Comparison of ENCODE assay signal across 8 cellular contexts in genomic region chr11:67401495-67402191, GRCh38. TPM values are rescaled to one million over a fixed set of nuclear protein-coding genes. Genes with fewer than 3 reads are reported as not detected.
A peak's percentile ranks its signal among the peaks of the same experiment; 100 is the strongest.
DNase-seq lines count a peak whose midpoint lies in the region; ATAC-seq and TF ChIP-seq lines count a peak whose summit lies in the region.

TSS of gene PPP1CA (minus strand) at chr11:67401858. CDS start at chr11:67401782, 76 bp downstream.

- no peaks in the 10 kb centered on the region for H3K9me3 ChIP-seq in Peyer's patch
- H3K9me3 ChIP-seq in muscle layer of duodenum (ENCODE audit: control insufficient read depth in 1 of 2, low read length in 2 of 2): no peaks in the 10 kb centered on the region

- peak; percentile 15 to 76 (median 45) for TF ChIP-seq CTCF in Peyer's patch (IDR thresholded peaks at IDR 0.05)

- H3K9me3 Mint-ChIP-seq in activated T-cell treated with anti-CD3 and anti-CD28 coated beads, Interleukin-2, amount 50 U/mL, for 4 hours: no peaks in the 10 kb centered on the region

- H3K4me1 ChIP-seq in Peyer's patch (peaks cover 0 to 48% (median 40%) of the 10 kb centered on the region in 4 donors), muscle layer of duodenum (ENCODE audit: control insufficient read depth in 1 of 2, insufficient read depth in 2 of 2, low read length in 2 of 2) (peaks cover 5 to 39% of the 10 kb centered on the region in 2 donors)

- H3K36me3 ChIP-seq in Peyer's patch: peaks cover 0 to 33% (median 0%) of the 10 kb centered on the region in 3 donors
- peaks cover 14 to 25% of the 10 kb centered on the region in 2 donors for H3K36me3 ChIP-seq in muscle layer of duodenum (ENCODE audit: control insufficient read depth in 1 of 2, insufficient read depth in 2 of 2, low read length in 2 of 2)

- H3K36me3 Mint-ChIP-seq in activated T-cell treated with anti-CD3 and anti-CD28 coated beads, Interleukin-2, amount 50 U/mL, for 4 hours (ENCODE audit: insufficient read depth): peaks cover 5% of the 10 kb centered on the region

- H3K27ac ChIP-seq in Peyer's patch: peak within 1 kb of the TSS; percentile 91 to 98 (median 95)
- peak within 1 kb of the TSS; percentile 85 for H3K27ac ChIP-seq in muscle layer of duodenum (ENCODE audit: low read length)

- ATAC-seq in GM21576 (IDR thresholded peaks at IDR 0.05; ENCODE audit: unreplicated experiment): peak; percentile 48
- peak; percentile 75 to 77 for ATAC-seq in activated T-cell treated with anti-CD3 and anti-CD28 coated beads, Interleukin-2, amount 50 U/mL, for 4 hours
- peak; percentile 89 for ATAC-seq in esophagus mucosa

- H3K4me3 ChIP-seq in Peyer's patch: peak within 1 kb of the TSS; percentile 81 to 97 (median 88)
- H3K4me3 ChIP-seq in muscle layer of duodenum (ENCODE audit: low read depth in 1 of 2, low read length in 2 of 2): peak within 1 kb of the TSS; percentile 82 to 90

- H3K4me1 Mint-ChIP-seq in activated T-cell treated with anti-CD3 and anti-CD28 coated beads, Interleukin-2, amount 50 U/mL, for 4 hours (ENCODE audit: low read depth): peaks cover 71% of the 10 kb centered on the region

- DNase-seq in DMS153 treated with DMSO at 0.1 percent for 48 hours (lab: John Stamatoyannopoulos, UW; ENCODE audit: unreplicated experiment): peak; percentile 82
- peak; percentile 94 for DNase-seq in KG1 (lab: John Stamatoyannopoulos, UW)
- peak; percentile 87 to 96 (median 96) for DNase-seq in Peyer's patch
- peak; percentile 92 for DNase-seq in activated T-cell treated with anti-CD3 and anti-CD28 coated beads, Interleukin-2, amount 50 U/mL, for 4 hours
- peak; percentile 78 for DNase-seq in stimulated activated CD8-positive, alpha-beta memory T cell treated with anti-CD3 and anti-CD28 coated beads, Interleukin-7, amount 100 ng/mL, for 24 hours (ENCODE audit: low read depth)

- no peaks in the 10 kb centered on the region for H3K27me3 Mint-ChIP-seq in activated T-cell treated with anti-CD3 and anti-CD28 coated beads, Interleukin-2, amount 50 U/mL, for 4 hours (ENCODE audit: low read depth)

- H3K4me3 Mint-ChIP-seq in activated T-cell treated with anti-CD3 and anti-CD28 coated beads, Interleukin-2, amount 50 U/mL, for 4 hours: peak within 1 kb of the TSS; percentile 88

- TF ChIP-seq POLR2A in Peyer's patch (IDR thresholded peaks at IDR 0.05): peak; percentile 81 to 85

- H3K27me3 ChIP-seq in Peyer's patch: no peaks in the 10 kb centered on the region
- no peaks in the 10 kb centered on the region for H3K27me3 ChIP-seq in muscle layer of duodenum (ENCODE audit: low read depth, low read length)

RNA-seq across cellular contexts. Expression of gene PPP1CA, which starts in this region (rescaled TPM):
- total RNA-seq in Peyer's patch (100 to 1,000 TPM; 156 to 213 (median 177) TPM), esophagus mucosa (188 TPM)
- 100 to 1,000 TPM; 262 to 265 (median 264) TPM for total RNA-seq in activated T-cell treated with anti-CD3 and anti-CD28 coated beads, Interleukin-2, amount 50 U/mL, for 4 hours

Comparison
In these comparisons a context has a peak if more than half of its experiments do, and no peak if none do; other contexts are left out.
1. Peak in every context shown above with its lines: DNase-seq, ATAC-seq, H3K4me3 ChIP-seq and H3K27ac ChIP-seq.